ENCODE assay signal across 8 cellular contexts in genomic region chr19:35856546-35857149, GRCh38. TPM values are rescaled to one million over a fixed set of nuclear protein-coding genes. Genes with fewer than 3 reads are reported as not detected.
DNase-seq lines count a peak whose midpoint lies in the region; ATAC-seq and TF ChIP-seq lines count a peak whose summit lies in the region.

Gene KIRREL2, plus strand, starts transcription at chr19:35856911. Its CDS starts 209 bp downstream, at chr19:35857120.

- DNase-seq in Right ventricle myocardium inferior (ENCODE audit: missing footprints) (peak; percentile 51), Right ventricle myocardium superior (no peak), fibroblast of lung (ENCODE audit: low read depth in 2 of 2) (no peak), T-helper 9 cell (no peak)
- peak; percentile 37 to 49 for DNase-seq in activated CD4-positive, alpha-beta T cell treated with anti-CD3 and anti-CD28 coated beads, Interleukin-2, amount 50 U/mL, for 48 hours

- H4K20me1 ChIP-seq in fibroblast of lung (ENCODE audit: control insufficient read depth, extremely low read depth, insufficient read depth, low read length), result no peaks in the 10 kb centered on the region

- intact Hi-C loops in Right ventricle myocardium inferior (cut with DNase I), result no loop called here
- intact Hi-C loops in Right ventricle myocardium superior (cut with DNase I), result no loop called here

- H3K4me3 ChIP-seq in fibroblast of lung (replicated peaks in 1 of 4; ENCODE audit: control extremely low read depth in 1 of 4, insufficient read depth in 1 of 4, low read depth in 3 of 4, low read length in 4 of 4) (peak within 1 kb of the TSS in 2 of 4 experiments; percentile 21 to 51), parathyroid adenoma (ENCODE audit: low read depth, low read length) (peak within 1 kb of the TSS; percentile 55)

- no peak for TF ChIP-seq CTCF in fibroblast of lung (conservative IDR thresholded peaks at IDR 0.05 in 1 of 2, IDR thresholded peaks at IDR 0.05 in 1 of 2; ENCODE audit: low read depth in 1 of 2, low read length in 2 of 2)
- TF ChIP-seq CTCF in parathyroid adenoma (IDR thresholded peaks at IDR 0.05), result no peak

- H3K79me2 ChIP-seq in fibroblast of lung (ENCODE audit: control insufficient read depth, insufficient read depth, low read length) (no peaks in the 10 kb centered on the region), parathyroid adenoma (no peaks in the 10 kb centered on the region)

- H3K9ac ChIP-seq in fibroblast of lung (ENCODE audit: insufficient read depth, low read length) (no peak within 1 kb of the TSS), parathyroid adenoma (peak within 1 kb of the TSS; percentile 34)

- ATAC-seq in Right ventricle myocardium inferior (no peak), Right ventricle myocardium superior (ENCODE audit: poor library complexity) (no peak), GM19035 (IDR thresholded peaks at IDR 0.05; ENCODE audit: unreplicated experiment) (no peak), HG03457 (IDR thresholded peaks at IDR 0.05; ENCODE audit: unreplicated experiment) (no peak)

- H2AFZ ChIP-seq in fibroblast of lung (ENCODE audit: low read length), result no peak within 1 kb of the TSS
- H2AFZ ChIP-seq in parathyroid adenoma, result peak within 1 kb of the TSS; percentile 91

- H3K4me2 ChIP-seq in fibroblast of lung (ENCODE audit: extremely low read depth, insufficient read depth, low read length) (peak within 1 kb of the TSS; percentile 51), parathyroid adenoma (ENCODE audit: low read length) (peak within 1 kb of the TSS; percentile 87)

- H3K27me3 ChIP-seq in fibroblast of lung (ENCODE audit: control insufficient read depth, insufficient read depth, low read length) (peaks cover 55% of the 10 kb centered on the region), parathyroid adenoma (ENCODE audit: control insufficient read depth, insufficient read depth, low read length) (no peaks in the 10 kb centered on the region)

- H3K36me3 ChIP-seq in fibroblast of lung (ENCODE audit: control insufficient read depth, insufficient read depth, low read length) (no peaks in the 10 kb centered on the region), parathyroid adenoma (ENCODE audit: control insufficient read depth, insufficient read depth, low read length) (no peaks in the 10 kb centered on the region)

- H3K4me1 ChIP-seq in fibroblast of lung (ENCODE audit: control insufficient read depth, extremely low read depth, insufficient read depth, low read length), result no peaks in the 10 kb centered on the region
- H3K4me1 ChIP-seq in parathyroid adenoma, result peaks cover 22% of the 10 kb centered on the region

- H3K9me3 ChIP-seq in fibroblast of lung (ENCODE audit: control insufficient read depth, insufficient read depth, low read depth, low read length), result no peaks in the 10 kb centered on the region
- H3K9me3 ChIP-seq in parathyroid adenoma (ENCODE audit: control insufficient read depth, low read length), result no peaks in the 10 kb centered on the region

- H3K27ac ChIP-seq in fibroblast of lung (ENCODE audit: insufficient read depth, low read length) (no peak within 1 kb of the TSS), parathyroid adenoma (peak within 1 kb of the TSS; percentile 31)

RNA-seq across cellular contexts. Expression of gene KIRREL2, which starts in this region (rescaled TPM):
- total RNA-seq in Right ventricle myocardium inferior, result not detected
- not detected for total RNA-seq in Right ventricle myocardium superior
- total RNA-seq in fibroblast of lung, result under 0.01 TPM in 1 of 2 replicates, not detected in the other
- polyA plus RNA-seq in fibroblast of lung, result not detected in 2 replicates
- polyA plus RNA-seq in fibroblast of lung (2012), result not detected in 2 replicates
- not detected in 2 replicates for polyA minus RNA-seq in fibroblast of lung (ENCODE audit: low replicate concordance)

Comparison
In these comparisons a context has a peak if more than half of its experiments do, and no peak if none do; other contexts are left out.
1. Peak in DNase-seq in Right ventricle myocardium inferior; RNA of the gene not detected or under 1 TPM.
2. DNase-seq: peak in activated CD4-positive, alpha-beta T cell treated with anti-CD3 and anti-CD28 coated beads, Interleukin-2, amount 50 U/mL, for 48 hours (2 of 2); none in Right ventricle myocardium superior (single experiment), fibroblast of lung (0 of 2) and T-helper 9 cell (single experiment).